In genomic region chr17:7091311-7092020, GRCh38 we compare ENCODE assay signal across 4 cellular contexts. TPM values are rescaled to one million over a fixed set of nuclear protein-coding genes. Genes with fewer than 3 reads are reported as not detected.
"Had no signal": no experiment of that assay in that cellular context is flagged by ENCODE, and none has a peak within 500 bp of the region (broad histone marks: within the 10 kb centered on the region; RNA-seq: fewer than 3 reads in every experiment).

No MANE protein-coding gene starts in this region.

RNA-seq across cellular contexts. Expression of gene CLEC10A, which starts 11.4 kb away (rescaled TPM):
- total RNA-seq: astrocyte; T-helper 1 cell treated with Interleukin-12 subunit alpha and Interleukin-12 subunit beta and Interleukin-4 antibody, amounts not matched to agents 30 ng/mL and 1 ng/mL, for 36 hours had no signal

RNA-seq across cellular contexts. Expression of gene ASGR2, which starts 23.2 kb away (rescaled TPM):
- total RNA-seq: activated naive CD8-positive, alpha-beta T cell treated with anti-CD3 and anti-CD28 coated beads, Interleukin-2, amount 10 ng/mL, durations not matched to agents 7 days and 5 days; astrocyte; T-helper 1 cell treated with Interleukin-12 subunit alpha and Interleukin-12 subunit beta and Interleukin-4 antibody, amounts not matched to agents 30 ng/mL and 1 ng/mL, for 36 hours had no signal

RNA-seq across cellular contexts. Expression of gene SLC16A11, which starts 47.6 kb away (rescaled TPM):
- total RNA-seq: astrocyte, vagina had no signal
